ENCODE assay signal across 1 cellular context in the genomic region with DNA sequence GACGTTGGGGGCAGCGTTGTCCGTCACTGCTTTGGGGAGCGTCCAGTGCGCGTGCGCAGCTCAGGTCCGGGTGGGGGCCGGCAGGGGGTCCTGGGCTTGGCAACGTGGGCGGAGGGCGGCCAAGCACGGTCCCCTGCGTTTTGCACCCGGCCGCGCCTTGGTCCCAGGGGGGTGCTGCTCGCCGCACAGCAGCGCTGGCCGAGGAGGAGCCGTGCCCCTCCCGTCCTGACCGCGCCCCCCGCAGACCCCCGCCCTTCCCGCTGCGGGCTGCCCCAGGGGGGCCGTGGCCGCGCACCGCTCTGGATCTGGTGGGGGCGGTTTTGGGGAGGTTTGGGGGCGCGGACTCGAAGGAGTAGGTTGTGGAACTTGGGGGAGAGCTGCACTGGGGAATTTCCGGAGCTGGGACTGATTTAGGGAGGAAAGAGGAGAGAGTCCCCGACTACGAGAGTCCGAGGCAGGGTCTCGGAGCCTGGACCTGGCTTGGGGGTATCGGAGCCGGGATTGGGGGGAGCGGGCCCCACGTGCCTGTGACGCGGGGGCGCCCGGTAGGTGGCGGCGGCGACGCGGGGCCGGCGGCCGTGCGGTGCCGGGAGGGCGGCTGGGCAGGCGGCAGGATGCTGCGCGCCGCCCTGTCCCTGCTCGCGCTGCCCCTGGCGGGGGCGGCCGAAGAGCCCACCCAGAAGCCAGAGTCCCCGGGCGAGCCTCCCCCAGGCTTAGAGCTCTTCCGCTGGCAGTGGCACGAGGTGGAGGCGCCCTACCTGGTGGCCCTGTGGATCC.
TF ChIP-seq lines count a peak whose summit lies in the region.

A gene with protein sequence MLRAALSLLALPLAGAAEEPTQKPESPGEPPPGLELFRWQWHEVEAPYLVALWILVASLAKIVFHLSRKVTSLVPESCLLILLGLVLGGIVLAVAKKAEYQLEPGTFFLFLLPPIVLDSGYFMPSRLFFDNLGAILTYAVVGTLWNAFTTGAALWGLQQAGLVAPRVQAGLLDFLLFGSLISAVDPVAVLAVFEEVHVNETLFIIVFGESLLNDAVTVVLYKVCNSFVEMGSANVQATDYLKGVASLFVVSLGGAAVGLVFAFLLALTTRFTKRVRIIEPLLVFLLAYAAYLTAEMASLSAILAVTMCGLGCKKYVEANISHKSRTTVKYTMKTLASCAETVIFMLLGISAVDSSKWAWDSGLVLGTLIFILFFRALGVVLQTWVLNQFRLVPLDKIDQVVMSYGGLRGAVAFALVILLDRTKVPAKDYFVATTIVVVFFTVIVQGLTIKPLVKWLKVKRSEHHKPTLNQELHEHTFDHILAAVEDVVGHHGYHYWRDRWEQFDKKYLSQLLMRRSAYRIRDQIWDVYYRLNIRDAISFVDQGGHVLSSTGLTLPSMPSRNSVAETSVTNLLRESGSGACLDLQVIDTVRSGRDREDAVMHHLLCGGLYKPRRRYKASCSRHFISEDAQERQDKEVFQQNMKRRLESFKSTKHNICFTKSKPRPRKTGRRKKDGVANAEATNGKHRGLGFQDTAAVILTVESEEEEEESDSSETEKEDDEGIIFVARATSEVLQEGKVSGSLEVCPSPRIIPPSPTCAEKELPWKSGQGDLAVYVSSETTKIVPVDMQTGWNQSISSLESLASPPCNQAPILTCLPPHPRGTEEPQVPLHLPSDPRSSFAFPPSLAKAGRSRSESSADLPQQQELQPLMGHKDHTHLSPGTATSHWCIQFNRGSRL (plus strand): TSS at position 579 of the 777 bp plus-strand sequence. CDS start 36 bp downstream, at position 615.

TF ChIP-seq in HEK293, 187 proteins besides CTCF, POLR2A, EP300 and RAD21 (continued from another document):
- TF ChIP-seq ZNF76 (tag by site-specific recombination; IDR thresholded peaks at IDR 0.05; ENCODE audit: borderline replicate concordance, low read depth) (peak; percentile 60; the same call in 1 of the 2 replicates), IKZF3 (tag by site-specific recombination; IDR thresholded peaks at IDR 0.05) (no peak), KLF10 (tag by site-specific recombination; IDR thresholded peaks at IDR 0.05) (peak; percentile 66), ZBTB7A (tag by site-specific recombination; IDR thresholded peaks at IDR 0.05; ENCODE audit: low read depth) (peak; percentile 84; the same call in 1 of the 2 replicates), TRIM28 (IDR thresholded peaks at IDR 0.05; ENCODE audit: borderline replicate concordance, low read length) (no peak), ZIC2 (tag by site-specific recombination; IDR thresholded peaks at IDR 0.05) (peak; percentile 87), GLI4 (tag by site-specific recombination; IDR thresholded peaks at IDR 0.05) (no peak), EGR2 (tag by site-specific recombination; IDR thresholded peaks at IDR 0.05; ENCODE audit: low read depth) (no peak), ZNF571 (tag by site-specific recombination; IDR thresholded peaks at IDR 0.05) (no peak), ZNF10 (tag by site-specific recombination; IDR thresholded peaks at IDR 0.05) (no peak), GLIS2 (tag by site-specific recombination; IDR thresholded peaks at IDR 0.05) (peak; percentile 98), GLIS1 (tag by site-specific recombination; IDR thresholded peaks at IDR 0.05) (peak; percentile 97), ZNF621 (tag by site-specific recombination; IDR thresholded peaks at IDR 0.05) (no peak), GFI1B (tag by site-specific recombination; IDR thresholded peaks at IDR 0.05) (no peak), ZNF433 (tag by site-specific recombination; IDR thresholded peaks at IDR 0.05; ENCODE audit: low read depth) (no peak), MZF1 (tag by site-specific recombination; IDR thresholded peaks at IDR 0.05; ENCODE audit: borderline replicate concordance) (no peak), KLF8 (tag by site-specific recombination; IDR thresholded peaks at IDR 0.05) (peak; percentile 59; the same call in 1 of the 2 replicates), ZNF112 (tag by site-specific recombination; IDR thresholded peaks at IDR 0.05) (no peak)
- TF ChIP-seq, protein P1, sequence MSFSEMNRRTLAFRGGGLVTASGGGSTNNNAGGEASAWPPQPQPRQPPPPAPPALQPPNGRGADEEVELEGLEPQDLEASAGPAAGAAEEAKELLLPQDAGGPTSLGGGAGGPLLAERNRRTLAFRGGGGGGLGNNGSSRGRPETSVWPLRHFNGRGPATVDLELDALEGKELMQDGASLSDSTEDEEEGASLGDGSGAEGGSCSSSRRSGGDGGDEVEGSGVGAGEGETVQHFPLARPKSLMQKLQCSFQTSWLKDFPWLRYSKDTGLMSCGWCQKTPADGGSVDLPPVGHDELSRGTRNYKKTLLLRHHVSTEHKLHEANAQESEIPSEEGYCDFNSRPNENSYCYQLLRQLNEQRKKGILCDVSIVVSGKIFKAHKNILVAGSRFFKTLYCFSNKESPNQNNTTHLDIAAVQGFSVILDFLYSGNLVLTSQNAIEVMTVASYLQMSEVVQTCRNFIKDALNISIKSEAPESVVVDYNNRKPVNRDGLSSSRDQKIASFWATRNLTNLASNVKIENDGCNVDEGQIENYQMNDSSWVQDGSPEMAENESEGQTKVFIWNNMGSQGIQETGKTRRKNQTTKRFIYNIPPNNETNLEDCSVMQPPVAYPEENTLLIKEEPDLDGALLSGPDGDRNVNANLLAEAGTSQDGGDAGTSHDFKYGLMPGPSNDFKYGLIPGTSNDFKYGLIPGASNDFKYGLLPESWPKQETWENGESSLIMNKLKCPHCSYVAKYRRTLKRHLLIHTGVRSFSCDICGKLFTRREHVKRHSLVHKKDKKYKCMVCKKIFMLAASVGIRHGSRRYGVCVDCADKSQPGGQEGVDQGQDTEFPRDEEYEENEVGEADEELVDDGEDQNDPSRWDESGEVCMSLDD (tag by site-specific recombination; IDR thresholded peaks at IDR 0.05), result peak; percentile 62
- TF ChIP-seq, protein P2, sequence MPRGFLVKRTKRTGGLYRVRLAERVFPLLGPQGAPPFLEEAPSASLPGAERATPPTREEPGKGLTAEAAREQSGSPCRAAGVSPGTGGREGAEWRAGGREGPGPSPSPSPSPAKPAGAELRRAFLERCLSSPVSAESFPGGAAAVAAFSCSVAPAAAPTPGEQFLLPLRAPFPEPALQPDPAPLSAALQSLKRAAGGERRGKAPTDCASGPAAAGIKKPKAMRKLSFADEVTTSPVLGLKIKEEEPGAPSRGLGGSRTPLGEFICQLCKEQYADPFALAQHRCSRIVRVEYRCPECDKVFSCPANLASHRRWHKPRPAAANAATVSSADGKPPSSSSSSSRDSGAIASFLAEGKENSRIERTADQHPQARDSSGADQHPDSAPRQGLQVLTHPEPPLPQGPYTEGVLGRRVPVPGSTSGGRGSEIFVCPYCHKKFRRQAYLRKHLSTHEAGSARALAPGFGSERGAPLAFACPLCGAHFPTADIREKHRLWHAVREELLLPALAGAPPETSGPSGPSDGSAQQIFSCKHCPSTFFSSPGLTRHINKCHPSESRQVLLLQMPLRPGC (tag by site-specific recombination; IDR thresholded peaks at IDR 0.05), result no peak
- TF ChIP-seq, protein P3, sequence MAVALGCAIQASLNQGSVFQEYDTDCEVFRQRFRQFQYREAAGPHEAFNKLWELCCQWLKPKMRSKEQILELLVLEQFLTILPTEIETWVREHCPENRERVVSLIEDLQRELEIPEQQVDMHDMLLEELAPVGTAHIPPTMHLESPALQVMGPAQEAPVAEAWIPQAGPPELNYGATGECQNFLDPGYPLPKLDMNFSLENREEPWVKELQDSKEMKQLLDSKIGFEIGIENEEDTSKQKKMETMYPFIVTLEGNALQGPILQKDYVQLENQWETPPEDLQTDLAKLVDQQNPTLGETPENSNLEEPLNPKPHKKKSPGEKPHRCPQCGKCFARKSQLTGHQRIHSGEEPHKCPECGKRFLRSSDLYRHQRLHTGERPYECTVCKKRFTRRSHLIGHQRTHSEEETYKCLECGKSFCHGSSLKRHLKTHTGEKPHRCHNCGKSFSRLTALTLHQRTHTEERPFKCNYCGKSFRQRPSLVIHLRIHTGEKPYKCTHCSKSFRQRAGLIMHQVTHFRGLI (tag by site-specific recombination; IDR thresholded peaks at IDR 0.05), result no peak
- TF ChIP-seq, protein P4, sequence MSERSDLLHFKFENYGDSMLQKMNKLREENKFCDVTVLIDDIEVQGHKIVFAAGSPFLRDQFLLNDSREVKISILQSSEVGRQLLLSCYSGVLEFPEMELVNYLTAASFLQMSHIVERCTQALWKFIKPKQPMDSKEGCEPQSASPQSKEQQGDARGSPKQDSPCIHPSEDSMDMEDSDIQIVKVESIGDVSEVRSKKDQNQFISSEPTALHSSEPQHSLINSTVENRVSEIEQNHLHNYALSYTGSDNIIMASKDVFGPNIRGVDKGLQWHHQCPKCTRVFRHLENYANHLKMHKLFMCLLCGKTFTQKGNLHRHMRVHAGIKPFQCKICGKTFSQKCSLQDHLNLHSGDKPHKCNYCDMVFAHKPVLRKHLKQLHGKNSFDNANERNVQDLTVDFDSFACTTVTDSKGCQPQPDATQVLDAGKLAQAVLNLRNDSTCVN (tag by site-specific recombination; optimal IDR thresholded peaks at IDR 0.05), result peak; percentile 86
- TF ChIP-seq, protein P5, sequence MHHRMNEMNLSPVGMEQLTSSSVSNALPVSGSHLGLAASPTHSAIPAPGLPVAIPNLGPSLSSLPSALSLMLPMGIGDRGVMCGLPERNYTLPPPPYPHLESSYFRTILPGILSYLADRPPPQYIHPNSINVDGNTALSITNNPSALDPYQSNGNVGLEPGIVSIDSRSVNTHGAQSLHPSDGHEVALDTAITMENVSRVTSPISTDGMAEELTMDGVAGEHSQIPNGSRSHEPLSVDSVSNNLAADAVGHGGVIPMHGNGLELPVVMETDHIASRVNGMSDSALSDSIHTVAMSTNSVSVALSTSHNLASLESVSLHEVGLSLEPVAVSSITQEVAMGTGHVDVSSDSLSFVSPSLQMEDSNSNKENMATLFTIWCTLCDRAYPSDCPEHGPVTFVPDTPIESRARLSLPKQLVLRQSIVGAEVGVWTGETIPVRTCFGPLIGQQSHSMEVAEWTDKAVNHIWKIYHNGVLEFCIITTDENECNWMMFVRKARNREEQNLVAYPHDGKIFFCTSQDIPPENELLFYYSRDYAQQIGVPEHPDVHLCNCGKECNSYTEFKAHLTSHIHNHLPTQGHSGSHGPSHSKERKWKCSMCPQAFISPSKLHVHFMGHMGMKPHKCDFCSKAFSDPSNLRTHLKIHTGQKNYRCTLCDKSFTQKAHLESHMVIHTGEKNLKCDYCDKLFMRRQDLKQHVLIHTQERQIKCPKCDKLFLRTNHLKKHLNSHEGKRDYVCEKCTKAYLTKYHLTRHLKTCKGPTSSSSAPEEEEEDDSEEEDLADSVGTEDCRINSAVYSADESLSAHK (tag by site-specific recombination; IDR thresholded peaks at IDR 0.05), result no peak
